In genomic region chr22:46044718-46045458, GRCh38 we compare ENCODE assay signal across 8 cellular contexts.
A peak's percentile ranks its signal among the peaks of the same experiment; 100 is the strongest.
DNase-seq lines count a peak whose midpoint lies in the region; ATAC-seq and TF ChIP-seq lines count a peak whose summit lies in the region.

No MANE protein-coding gene starts in this region.

- peaks cover 25 to 74% of the 10 kb centered on the region in 2 donors for H3K4me1 ChIP-seq in left lung

- ATAC-seq in left lung (peak; percentile 38), GM21576 (IDR thresholded peaks at IDR 0.05; ENCODE audit: unreplicated experiment) (no peak), HG03432 (IDR thresholded peaks at IDR 0.05; ENCODE audit: unreplicated experiment) (no peak), GM21717 (IDR thresholded peaks at IDR 0.05; ENCODE audit: unreplicated experiment) (no peak)
- ATAC-seq in stimulated activated naive CD8-positive, alpha-beta T cell treated with anti-CD3 and anti-CD28 coated beads, Interleukin-15, Interleukin-2, amounts not matched to agents 100 U/mL and 50 U/mL, for 24 hours, result peak; percentile 37

- intact Hi-C loops in left lung (cut with DNase I), result no loop called here

- H3K27me3 ChIP-seq in left lung, result no peaks in the 10 kb centered on the region

- H3K36me3 ChIP-seq in left lung, result no peaks in the 10 kb centered on the region

- H3K27ac ChIP-seq in left lung, result peak overlapping the region; percentile 89 to 94

- no peak for TF ChIP-seq CTCF in left lung (IDR thresholded peaks at IDR 0.05)

- no peaks in the 10 kb centered on the region for H3K9me3 ChIP-seq in left lung

- peak overlapping the region; percentile 51 to 58 for H3K4me3 ChIP-seq in left lung

- DNase-seq in activated CD8-positive, alpha-beta memory T cell treated with anti-CD3 and anti-CD28 coated beads, Interleukin-2, amount 50 U/mL, for 4 hours, result peak; percentile 39
- no peak for DNase-seq in activated CD8-positive, alpha-beta memory T cell treated with anti-CD3 and anti-CD28 coated beads, Interleukin-2, amount 50 U/mL, for 48 hours
- DNase-seq in cerebellar cortex (ENCODE audit: low spot score) (peak; percentile 15), left lung (peak; percentile 41 to 91)
- DNase-seq in stimulated activated naive CD8-positive, alpha-beta T cell treated with anti-CD3 and anti-CD28 coated beads, Interleukin-15, Interleukin-2, amounts not matched to agents 100 U/mL and 50 U/mL, for 24 hours, result peak; percentile 58

Comparison
In these comparisons a context has a peak if more than half of its experiments do, and no peak if none do; other contexts are left out.
1. ATAC-seq: peak in left lung (single experiment) and stimulated activated naive CD8-positive, alpha-beta T cell treated with anti-CD3 and anti-CD28 coated beads, Interleukin-15, Interleukin-2, amounts not matched to agents 100 U/mL and 50 U/mL, for 24 hours (single experiment); none in GM21576 (single experiment), HG03432 (single experiment) and GM21717 (single experiment).